ENCODE assay signal across 13 cellular contexts in the genomic region with DNA sequence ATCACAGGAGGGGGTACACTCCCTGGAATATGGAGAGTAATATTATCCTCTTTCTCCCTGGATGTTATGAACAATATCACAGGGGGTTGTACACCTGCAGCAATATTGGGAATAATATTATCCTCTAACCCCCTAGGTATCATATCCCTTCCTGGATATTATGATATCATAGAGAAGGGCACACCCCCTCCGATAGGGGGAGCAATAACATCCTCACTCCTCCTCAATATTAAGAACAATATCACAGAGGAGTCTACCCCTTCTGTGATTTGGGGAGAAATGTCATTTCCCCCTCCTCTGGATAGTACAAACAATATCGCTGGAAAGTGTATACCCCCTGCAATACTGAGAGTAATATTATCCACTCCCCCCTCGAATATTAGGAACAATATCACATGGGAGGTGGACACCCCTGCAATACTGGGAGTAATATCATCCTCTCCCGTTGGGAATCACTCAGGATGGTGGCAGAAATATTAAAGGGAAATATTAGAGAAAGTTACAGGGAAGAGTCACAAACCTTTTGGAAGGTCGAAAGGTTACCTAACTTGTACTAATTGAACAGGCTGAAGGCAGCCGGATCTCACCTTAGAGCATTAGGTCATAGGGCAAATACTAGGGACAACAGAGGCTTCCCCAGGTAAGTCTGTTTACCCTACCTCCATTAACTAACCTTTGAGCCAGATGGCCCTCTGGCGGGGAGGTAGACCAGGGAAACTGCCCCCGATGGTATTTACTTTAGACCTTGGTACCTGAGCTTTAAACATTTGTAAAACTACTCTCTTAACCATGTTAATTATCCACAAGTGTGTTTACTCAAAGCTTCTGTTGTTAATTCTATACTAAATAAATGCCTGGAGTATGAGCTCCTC. TPM values are rescaled to one million over a fixed set of nuclear protein-coding genes. Genes with fewer than 3 reads are reported as not detected.
A peak's percentile ranks its signal among the peaks of the same experiment; 100 is the strongest.
DNase-seq lines count a peak whose midpoint lies in the region; ATAC-seq and TF ChIP-seq lines count a peak whose summit lies in the region.
"Had no signal": no experiment of that assay in that cellular context is flagged by ENCODE, and none has a peak within 500 bp of the region (broad histone marks: within the 10 kb centered on the region; RNA-seq: fewer than 3 reads in every experiment).

No MANE protein-coding gene starts in this region.

- peak; percentile 42 for DNase-seq in COLO668 (lab: John Stamatoyannopoulos, UW; ENCODE audit: unreplicated experiment)
- DNase-seq in NCI-H69 (lab: John Stamatoyannopoulos, UW), result peak; percentile 11
- no peak for DNase-seq in WTC11 (ENCODE audit: low spot score)
- DNase-seq in erythroblast (lab: John Stamatoyannopoulos, UW), result no peak
- no peak for DNase-seq in MV-4-11 (lab: John Stamatoyannopoulos, UW)
- DNase-seq: C1 segment of cervical spinal cord, COR-L47, DMS79, NCI-H2081, NCI-H345, T1000 had no signal

- POLR2A ChIA-PET in WTC11 (lab: Charles Lee), result no interaction called here

- H3K36me3 Mint-ChIP-seq in WTC11, result peaks cover 3% of the 10 kb centered on the region; the same call in 1 of the 2 replicates

- H3K4me3 Mint-ChIP-seq in WTC11, result no peak overlapping the region

- no peak overlapping the region for H3K27ac Mint-ChIP-seq in WTC11

- CTCF ChIA-PET in WTC11 (lab: Charles Lee), result no interaction called here

- peaks cover 11% of the 10 kb centered on the region for H3K4me1 Mint-ChIP-seq in WTC11

- TF ChIP-seq POLR2A in erythroblast (IDR thresholded peaks at IDR 0.05; ENCODE audit: low read length), result no peak

- no peaks in the 10 kb centered on the region; the same call in 1 of the 2 replicates for H3K27me3 Mint-ChIP-seq in WTC11 (ENCODE audit: low read depth)

- TF ChIP-seq CTCF in GM12873 (IDR thresholded peaks at IDR 0.05; ENCODE audit: insufficient read depth, low read depth, low read length, missing control alignments) (peak; percentile 7), WTC11 (IDR thresholded peaks at IDR 0.05) (no peak)

- H3K9me3 Mint-ChIP-seq in WTC11, result peaks cover 9% of the 10 kb centered on the region

- ATAC-seq in WTC11 (no peak), HG02852 (IDR thresholded peaks at IDR 0.05; ENCODE audit: unreplicated experiment) (no peak)

TF ChIP-seq in WTC11, 78 proteins besides CTCF, POLR2A, EP300 and RAD21:
- no peak for TF ChIP-seq TEAD1 (CRISPR knock-in tag; IDR thresholded peaks at IDR 0.05)
- peak; percentile 46; the same call in 1 of the 2 replicates for TF ChIP-seq GABPB1 (CRISPR knock-in tag; IDR thresholded peaks at IDR 0.05)

RNA-seq across cellular contexts. Expression of a gene that starts 57.5 kb away (rescaled TPM):
- 2.8 to 3.6 TPM (median 3.0 TPM) in 3 replicates for total RNA-seq in WTC11 (2021)

Comparison
In these comparisons a context has a peak if more than half of its experiments do, and no peak if none do; other contexts are left out.
1. DNase-seq: peak in COLO668 (single experiment) and NCI-H69 (single experiment); none in WTC11 (single experiment), erythroblast (0 of 2) and MV-4-11 (single experiment).